ENCODE assay signal across 20 cellular contexts in the genomic region with DNA sequence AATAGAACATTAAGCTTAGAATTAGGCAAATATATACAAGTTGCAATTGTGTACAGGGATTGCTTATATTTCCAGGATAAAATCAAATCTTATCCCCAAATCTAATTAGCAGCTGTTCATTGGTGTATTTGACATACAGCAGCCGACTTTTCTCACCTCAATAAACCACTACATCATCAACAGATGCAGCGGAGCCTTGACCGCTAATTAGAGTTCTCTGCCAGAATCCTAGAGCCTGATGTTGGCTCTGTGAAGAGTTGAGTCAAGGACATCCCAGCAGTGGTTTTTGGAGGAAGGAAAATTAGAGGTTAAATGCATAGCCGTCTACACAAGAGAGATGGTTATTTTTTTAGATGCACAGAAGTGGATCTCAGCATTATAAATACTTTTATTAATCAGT.
DNase-seq lines count a peak whose midpoint lies in the region; ATAC-seq and TF ChIP-seq lines count a peak whose summit lies in the region.
"Had no signal": no experiment of that assay in that cellular context is flagged by ENCODE, and none has a peak within 500 bp of the region (broad histone marks: within the 10 kb centered on the region; RNA-seq: fewer than 3 reads in every experiment).

No MANE protein-coding gene starts in this region.

- H3K27ac ChIP-seq in lower lobe of right lung, result no peak overlapping the region
- H3K27ac ChIP-seq: A549; BLaER1 treated with 17β-estradiol and CSF1 and Interleukin-3, amounts not matched to agents 10 nM and 100 nM had no signal

- DNase-seq in NCI-H2171 treated with DMSO at 0.1 percent for 48 hours (lab: John Stamatoyannopoulos, UW) (peak; percentile 32), NCI-H2171 (lab: John Stamatoyannopoulos, UW) (no peak), SK-N-DZ (ENCODE audit: low spot score) (peak; percentile 64), lower lobe of right lung (no peak), NCI-H2107 treated with DMSO at 0.1 percent for 48 hours (lab: John Stamatoyannopoulos, UW; ENCODE audit: unreplicated experiment) (no peak)
- DNase-seq in activated naive CD8-positive, alpha-beta T cell treated with anti-CD3 and anti-CD28 coated beads, Interleukin-2, amount 50 U/mL, for 24 hours, result no peak
- no peak for DNase-seq in activated naive CD8-positive, alpha-beta T cell treated with anti-CD3 and anti-CD28 coated beads for 36 hours
- DNase-seq: 8988T; ACHN; AML-193; BE2C; CD4-positive, alpha-beta T cell; CD8-positive, alpha-beta memory T cell; DMS153; DND-41; GOT3 had no signal

- H3K4me3 ChIP-seq in lower lobe of right lung, result no peak overlapping the region
- H3K4me3 ChIP-seq: A549; BLaER1 treated with 17β-estradiol and CSF1 and Interleukin-3, amounts not matched to agents 10 nM and 100 nM; HAP-1 had no signal

- H3K27ac Mint-ChIP-seq in activated naive CD8-positive, alpha-beta T cell treated with anti-CD3 and anti-CD28 coated beads, Interleukin-2, amount 50 U/mL, for 24 hours, result peak overlapping the region; percentile 3
- no peak overlapping the region for H3K27ac Mint-ChIP-seq in activated naive CD8-positive, alpha-beta T cell treated with anti-CD3 and anti-CD28 coated beads for 36 hours
- H3K27ac Mint-ChIP-seq: CD4-positive, alpha-beta T cell had no signal

- H3K36me3 Mint-ChIP-seq in activated naive CD8-positive, alpha-beta T cell treated with anti-CD3 and anti-CD28 coated beads, Interleukin-2, amount 50 U/mL, for 24 hours (ENCODE audit: low read depth), result peaks cover 31% of the 10 kb centered on the region
- H3K36me3 Mint-ChIP-seq in activated naive CD8-positive, alpha-beta T cell treated with anti-CD3 and anti-CD28 coated beads for 36 hours, result peaks cover 47% of the 10 kb centered on the region

- no peak for ATAC-seq in activated naive CD8-positive, alpha-beta T cell treated with anti-CD3 and anti-CD28 coated beads, Interleukin-2, amount 50 U/mL, for 24 hours
- no peak for ATAC-seq in lower lobe of right lung
- ATAC-seq: A549 had no signal

- no peak for TF ChIP-seq CTCF in lower lobe of right lung (IDR thresholded peaks at IDR 0.05)

- no peak overlapping the region for H3K4me3 Mint-ChIP-seq in activated naive CD8-positive, alpha-beta T cell treated with anti-CD3 and anti-CD28 coated beads, Interleukin-2, amount 50 U/mL, for 24 hours
- H3K4me3 Mint-ChIP-seq in activated naive CD8-positive, alpha-beta T cell treated with anti-CD3 and anti-CD28 coated beads for 36 hours, result no peak overlapping the region
- H3K4me3 Mint-ChIP-seq: CD14-positive monocyte; CD4-positive, alpha-beta T cell; CD8-positive, alpha-beta memory T cell had no signal

- intact Hi-C loops in lower lobe of right lung (cut with DNase I), result no loop called here

- H3K36me3 ChIP-seq in lower lobe of right lung, result no peaks in the 10 kb centered on the region
- H3K36me3 ChIP-seq: BE2C, HAP-1 had no signal

- peaks cover 29% of the 10 kb centered on the region for H3K9me3 Mint-ChIP-seq in activated naive CD8-positive, alpha-beta T cell treated with anti-CD3 and anti-CD28 coated beads, Interleukin-2, amount 50 U/mL, for 24 hours
- H3K9me3 Mint-ChIP-seq in activated naive CD8-positive, alpha-beta T cell treated with anti-CD3 and anti-CD28 coated beads for 36 hours, result peaks cover 20% of the 10 kb centered on the region

- no peaks in the 10 kb centered on the region for H3K27me3 ChIP-seq in lower lobe of right lung (ENCODE audit: low read depth)
- H3K27me3 ChIP-seq: BE2C; BLaER1 treated with 17β-estradiol and CSF1 and Interleukin-3, amounts not matched to agents 10 nM and 100 nM had no signal

- H3K9me3 ChIP-seq in lower lobe of right lung, result peaks cover 6% of the 10 kb centered on the region
- H3K9me3 ChIP-seq: BE2C, HAP-1 had no signal

- peaks cover 4% of the 10 kb centered on the region for H3K4me1 ChIP-seq in lower lobe of right lung
- H3K4me1 ChIP-seq: A549, BE2C, HAP-1 had no signal

- H3K27me3 Mint-ChIP-seq in activated naive CD8-positive, alpha-beta T cell treated with anti-CD3 and anti-CD28 coated beads, Interleukin-2, amount 50 U/mL, for 24 hours, result no peaks in the 10 kb centered on the region
- H3K27me3 Mint-ChIP-seq in activated naive CD8-positive, alpha-beta T cell treated with anti-CD3 and anti-CD28 coated beads for 36 hours, result no peaks in the 10 kb centered on the region
- H3K27me3 Mint-ChIP-seq: CD4-positive, alpha-beta T cell; CD8-positive, alpha-beta memory T cell had no signal

- H3K4me1 Mint-ChIP-seq in activated naive CD8-positive, alpha-beta T cell treated with anti-CD3 and anti-CD28 coated beads, Interleukin-2, amount 50 U/mL, for 24 hours, result peaks cover 18% of the 10 kb centered on the region
- H3K4me1 Mint-ChIP-seq in activated naive CD8-positive, alpha-beta T cell treated with anti-CD3 and anti-CD28 coated beads for 36 hours, result peaks cover 23% of the 10 kb centered on the region

Comparison
In these comparisons a context has a peak if more than half of its experiments do, and no peak if none do; other contexts are left out.
1. DNase-seq: peak in NCI-H2171 treated with DMSO at 0.1 percent for 48 hours (single experiment) and SK-N-DZ (single experiment); none in NCI-H2171 (single experiment), activated naive CD8-positive, alpha-beta T cell treated with anti-CD3 and anti-CD28 coated beads, Interleukin-2, amount 50 U/mL, for 24 hours (single experiment), activated naive CD8-positive, alpha-beta T cell treated with anti-CD3 and anti-CD28 coated beads for 36 hours (single experiment), lower lobe of right lung (single experiment) and NCI-H2107 treated with DMSO at 0.1 percent for 48 hours (single experiment).